8 cellular contexts compared by ENCODE assay signal in genomic region chr18:32018331-32019250, GRCh38. TPM values are rescaled to one million over a fixed set of nuclear protein-coding genes. Genes with fewer than 3 reads are reported as not detected.
DNase-seq lines count a peak whose midpoint lies in the region; FAIRE-seq and TF ChIP-seq lines count a peak whose summit lies in the region.

Gene RNF125, plus strand, starts transcription at chr18:32018825. Its CDS starts 39 bp downstream, at chr18:32018864.

- TF ChIP-seq CTCF in Loucy (conservative IDR thresholded peaks at IDR 0.05; ENCODE audit: low read length) (no peak), suprapubic skin (IDR thresholded peaks at IDR 0.05) (no peak)

- FAIRE-seq in H54 (lab: Jason Lieb, UNC), result no peak

- H3K4me2 ChIP-seq in Loucy (ENCODE audit: low read depth, low read length, poor library complexity, severe bottlenecking), result peak within 1 kb of the TSS; percentile 87

- H3K4me3 ChIP-seq in Loucy (ENCODE audit: low read length, poor library complexity, severe bottlenecking) (peak within 1 kb of the TSS; percentile 93), SJSA1 (peak within 1 kb of the TSS; percentile 11; the same call in 1 of the 2 replicates), suprapubic skin (peak within 1 kb of the TSS; percentile 70)

- H3K36me3 ChIP-seq in Loucy (ENCODE audit: insufficient read depth, low read length) (no peaks in the 10 kb centered on the region), SJSA1 (no peaks in the 10 kb centered on the region), suprapubic skin (no peaks in the 10 kb centered on the region)

- peak; percentile 72 for DNase-seq in ELR (ENCODE audit: low read depth)
- DNase-seq in H54 (ENCODE audit: insufficient read length, low spot score), result peak; percentile 7
- peak; percentile 32 to 46 for DNase-seq in SJSA1 (ENCODE audit: low read depth in 1 of 2, low spot score in 2 of 2)
- peak; percentile 56 to 85 (median 70) for DNase-seq in activated naive CD4-positive, alpha-beta T cell (lab: John Stamatoyannopoulos, UW)
- DNase-seq in globus pallidus (ENCODE audit: low spot score), result peak; percentile 78
- DNase-seq in nucleus accumbens (lab: John Stamatoyannopoulos, UW), result peak in 50 of 56 donors; percentile 8 to 81 (median 46)
- peak; percentile 87 to 92 for DNase-seq in suprapubic skin (ENCODE audit: low spot score in 2 of 2)

- H3K9me2 ChIP-seq in Loucy (replicated peaks; ENCODE audit: low read depth, low read length), result no peaks in the 10 kb centered on the region

- peaks cover 8% of the 10 kb centered on the region; the same call in 1 of the 2 replicates for H3F3A ChIP-seq in Loucy (ENCODE audit: low read depth)

- WGBS in suprapubic skin, result 1% methylated on average over 38 of the region's 66 CpGs

- H2AFZ ChIP-seq in Loucy (ENCODE audit: low read length), result peak within 1 kb of the TSS; percentile 88

- no peak for TF ChIP-seq POLR2A in H54 (IDR thresholded peaks at IDR 0.05; ENCODE audit: low read depth, low read length)
- no peak for TF ChIP-seq POLR2A in suprapubic skin (IDR thresholded peaks at IDR 0.05)

- H3K79me2 ChIP-seq in Loucy (ENCODE audit: insufficient read depth, low read length), result peaks cover 35% of the 10 kb centered on the region

- no peak for TF ChIP-seq EP300 in suprapubic skin (IDR thresholded peaks at IDR 0.05)

- H3K27me3 ChIP-seq in Loucy (ENCODE audit: insufficient read depth, low read length, poor library complexity, severe bottlenecking) (no peaks in the 10 kb centered on the region), SJSA1 (replicated peaks) (peaks cover 36% of the 10 kb centered on the region), suprapubic skin (no peaks in the 10 kb centered on the region)

- H3K4me1 ChIP-seq in Loucy (ENCODE audit: insufficient read depth, low read length, poor library complexity, severe bottlenecking) (peaks cover 20% of the 10 kb centered on the region), SJSA1 (replicated peaks) (peaks cover 10% of the 10 kb centered on the region), suprapubic skin (peaks cover 28% of the 10 kb centered on the region)

- no peak within 1 kb of the TSS for H3K27ac ChIP-seq in SJSA1
- H3K27ac ChIP-seq in suprapubic skin, result peak within 1 kb of the TSS; percentile 83

- peak within 1 kb of the TSS; percentile 96 for H3K9ac ChIP-seq in Loucy (ENCODE audit: low read depth, low read length, poor library complexity, severe bottlenecking)

- no peaks in the 10 kb centered on the region for H4K20me1 ChIP-seq in Loucy (ENCODE audit: insufficient read depth, low read length, poor library complexity, severe bottlenecking)

- H3K9me3 ChIP-seq in Loucy (ENCODE audit: insufficient read depth, low read depth, low read length), result no peaks in the 10 kb centered on the region
- no peaks in the 10 kb centered on the region for H3K9me3 ChIP-seq in SJSA1 (replicated peaks)
- H3K9me3 ChIP-seq in suprapubic skin, result no peaks in the 10 kb centered on the region

RNA-seq across cellular contexts. Expression of gene RNF125, which starts in this region (rescaled TPM):
- total RNA-seq in SJSA1 (2014; rRNA removed; shearing (Covaris generic)), result not detected in 2 replicates
- total RNA-seq in suprapubic skin, result 10 to 100 TPM in 3 of 4 donors, 1 to 10 TPM in 1; 5.7 to 13.4 (median 11.2) TPM

Comparison
In these comparisons a context has a peak if more than half of its experiments do, and no peak if none do; other contexts are left out.
1. Peak in DNase-seq and H3K4me3 ChIP-seq in SJSA1; RNA of the gene not detected or under 1 TPM.
2. DNase-seq: peak in every context shown above with its lines; median percentile 90 in suprapubic skin; 78 in globus pallidus; 72 in ELR; 70 in activated naive CD4-positive, alpha-beta T cell; 46 in nucleus accumbens; 39 in SJSA1; 7 in H54.
3. H3K4me3 ChIP-seq: peak in every context shown above with its lines; median percentile 93 in Loucy; 70 in suprapubic skin; 11 in SJSA1.